ENCODE assay signal across 1 cellular context in the genomic region with DNA sequence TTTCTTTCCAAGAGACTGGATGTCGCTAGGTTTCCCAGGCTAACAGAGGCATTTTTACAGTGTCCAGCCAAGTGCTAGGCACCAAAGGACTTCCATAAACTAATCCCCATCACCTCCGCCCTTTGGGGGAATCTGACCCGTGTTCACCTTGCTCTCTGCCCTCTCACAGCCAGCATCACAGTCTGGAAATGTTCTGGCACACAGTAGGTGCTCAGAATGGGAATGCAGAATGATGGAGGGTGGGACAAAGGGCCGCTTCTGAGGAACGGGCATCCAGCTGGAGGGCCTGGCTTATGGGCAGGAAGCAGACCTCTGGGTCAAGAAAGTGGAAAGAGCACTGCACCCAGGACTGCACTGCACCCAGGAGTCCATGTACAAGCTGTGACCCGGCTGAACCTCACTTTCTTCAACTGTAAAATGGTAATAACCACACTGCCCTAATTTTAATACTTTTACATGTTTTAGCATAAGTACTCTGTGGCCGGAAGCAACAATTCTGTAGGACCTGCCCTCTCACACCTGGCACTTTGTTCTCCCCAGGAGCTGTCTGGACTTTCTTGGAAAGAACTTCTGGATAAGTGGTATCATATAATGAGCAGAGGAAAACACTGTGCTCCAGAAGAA.
TF ChIP-seq lines count a peak whose summit lies in the region.

No MANE protein-coding gene starts in this region.

TF ChIP-seq in endothelial cell of umbilical vein, 7 proteins besides CTCF, POLR2A, EP300 and RAD21:
- no peak for TF ChIP-seq POLR2AphosphoS5 (IDR thresholded peaks at IDR 0.05; ENCODE audit: insufficient read depth, low read depth, low read length)
- no peak for TF ChIP-seq FOS (IDR thresholded peaks at IDR 0.05; ENCODE audit: borderline replicate concordance, insufficient read depth, low read length)
